1 cellular context compared by ENCODE assay signal in genomic region chr1:77219166-77219887, GRCh38.
TF ChIP-seq lines count a peak whose summit lies in the region.

Gene PIGK (minus strand): TSS chr1:77219430. CDS start chr1:77219402, 28 bp downstream.

TF ChIP-seq in HepG2, 621 proteins besides CTCF, POLR2A, EP300 and RAD21 (continued from another document and continues in another):
- TF ChIP-seq ZNF318 (CRISPR knock-in tag; IDR thresholded peaks at IDR 0.05), result no peak
- TF ChIP-seq GPN1 (CRISPR knock-in tag; IDR thresholded peaks at IDR 0.05; ENCODE audit: borderline replicate concordance), result no peak
- TF ChIP-seq GLMP (CRISPR knock-in tag; IDR thresholded peaks at IDR 0.05; ENCODE audit: borderline replicate concordance), result no peak
- TF ChIP-seq GATAD1 (CRISPR knock-in tag; IDR thresholded peaks at IDR 0.05), result peak; percentile 97
- TF ChIP-seq WIZ (CRISPR knock-in tag; IDR thresholded peaks at IDR 0.05), result no peak
- TF ChIP-seq ZNF589 (CRISPR knock-in tag; conservative IDR thresholded peaks at IDR 0.05), result no peak
- TF ChIP-seq KDM2A (CRISPR knock-in tag; IDR thresholded peaks at IDR 0.05; ENCODE audit: borderline replicate concordance, low read depth), result peak; percentile 87
- no peak for TF ChIP-seq SP1 (IDR thresholded peaks at IDR 0.05)
- TF ChIP-seq SP1 (CRISPR knock-in tag; IDR thresholded peaks at IDR 0.05), result peak; percentile 67; the same call in 1 of the 2 replicates
- TF ChIP-seq ZXDC (CRISPR knock-in tag; IDR thresholded peaks at IDR 0.05), result no peak
- no peak for TF ChIP-seq IKZF4 (CRISPR knock-in tag; IDR thresholded peaks at IDR 0.05; ENCODE audit: borderline replicate concordance, low read depth, not compliant biosample characterization)
- no peak for TF ChIP-seq ETS1 (CRISPR knock-in tag; IDR thresholded peaks at IDR 0.05)
- no peak for TF ChIP-seq MED13 (CRISPR knock-in tag; IDR thresholded peaks at IDR 0.05)
- 0 out of 2 replicates have a peak, but pooled peaks have one; percentile 45 for TF ChIP-seq RBFOX2 (IDR thresholded peaks at IDR 0.05; ENCODE audit: low read depth, low read length)
- TF ChIP-seq DRAP1 (CRISPR knock-in tag; IDR thresholded peaks at IDR 0.05), result peak; percentile 51; the same call in 1 of the 2 replicates
- TF ChIP-seq ARNT2 (CRISPR knock-in tag; IDR thresholded peaks at IDR 0.05; ENCODE audit: low read depth), result peak; percentile 62; the same call in 1 of the 2 replicates
- TF ChIP-seq PCBP1 (IDR thresholded peaks at IDR 0.05; ENCODE audit: borderline replicate concordance, low read depth, low read length), result no peak
- no peak for TF ChIP-seq ETV5 (CRISPR knock-in tag; IDR thresholded peaks at IDR 0.05; ENCODE audit: borderline replicate concordance)
- no peak for TF ChIP-seq NR3C1 (CRISPR knock-in tag; IDR thresholded peaks at IDR 0.05)
- TF ChIP-seq ATM (IDR thresholded peaks at IDR 0.05; ENCODE audit: borderline replicate concordance), result no peak
- peak; percentile 89 for TF ChIP-seq PHF20 (CRISPR knock-in tag; IDR thresholded peaks at IDR 0.05)
- no peak for TF ChIP-seq CREB3 (CRISPR knock-in tag; IDR thresholded peaks at IDR 0.05)
- TF ChIP-seq SIN3A (IDR thresholded peaks at IDR 0.05; ENCODE audit: borderline replicate concordance, low read depth, low read length), result peak; percentile 88; the same call in 1 of the 2 replicates
- no peak for TF ChIP-seq NAIF1 (CRISPR knock-in tag; IDR thresholded peaks at IDR 0.05; ENCODE audit: borderline replicate concordance)
- no peak for TF ChIP-seq BRCA1 (CRISPR knock-in tag; IDR thresholded peaks at IDR 0.05)
- TF ChIP-seq ZNF225 (CRISPR knock-in tag; IDR thresholded peaks at IDR 0.05), result no peak
- TF ChIP-seq HNRNPK (IDR thresholded peaks at IDR 0.05; ENCODE audit: low read depth, low read length, poor library complexity, severe bottlenecking), result no peak
- TF ChIP-seq ZNF646 (CRISPR knock-in tag; IDR thresholded peaks at IDR 0.05), result no peak
- TF ChIP-seq ZFP1 (CRISPR knock-in tag; IDR thresholded peaks at IDR 0.05), result no peak; the same call in 1 of the 2 replicates
- TF ChIP-seq PRDM15 (CRISPR knock-in tag; IDR thresholded peaks at IDR 0.05), result no peak
- TF ChIP-seq RXRB (CRISPR knock-in tag; IDR thresholded peaks at IDR 0.05; ENCODE audit: borderline replicate concordance), result peak; percentile 72
